In genomic region chr20:25862967-25863530, GRCh38 we compare ENCODE assay signal across 8 cellular contexts.
DNase-seq lines count a peak whose midpoint lies in the region; ATAC-seq and TF ChIP-seq lines count a peak whose summit lies in the region.
"Not testable (repeated sequence)": the region's sequence is repeated elsewhere in the genome, so short reads cannot be mapped to it uniquely, and the experiment has no call there.

No MANE protein-coding gene starts in this region.

- H3K56ac ChIP-seq in H9 (ENCODE audit: insufficient read length, low read depth, low read length): not testable (repeated sequence)

- intact Hi-C loops in natural killer cell (cut with micrococcal nuclease): not testable (repeated sequence)

- H2BK15ac ChIP-seq in H9 (ENCODE audit: low read depth, low read length): not testable (repeated sequence)

- H3K4me1 Mint-ChIP-seq in H9: peaks cover 14 to 25% of the 10 kb centered on the region in 2 experiments
- H3K4me1 Mint-ChIP-seq in natural killer cell: peaks cover 58 to 92% of the 10 kb centered on the region in 2 donors

- not testable (repeated sequence) for H3K4ac ChIP-seq in H9 (ENCODE audit: low read depth, low read length)

- peak overlapping the region; percentile 64 to 74 for H3K4me3 Mint-ChIP-seq in H9
- H3K4me3 Mint-ChIP-seq in natural killer cell: peak overlapping the region; percentile 85

- not testable (repeated sequence) for H3K18ac ChIP-seq in H9 (ENCODE audit: insufficient read length, low read depth, low read length)

- TF ChIP-seq CTCF in H9 (conservative IDR thresholded peaks at IDR 0.05); foreskin fibroblast (IDR thresholded peaks at IDR 0.05; ENCODE audit: low read depth, low read length); natural killer cell (IDR thresholded peaks at IDR 0.05): not testable (repeated sequence)

- not testable (repeated sequence) for H3K14ac ChIP-seq in H9 (ENCODE audit: insufficient read depth, low read length)

- H3K23me2 ChIP-seq in H9 (ENCODE audit: insufficient read length, low read depth, low read length, poor library complexity, severe bottlenecking): not testable (repeated sequence)

- H4K8ac ChIP-seq in H9 (replicated peaks; ENCODE audit: insufficient read length, low read depth, low read length): not testable (repeated sequence)

- H3K4me2 ChIP-seq in H9 (ENCODE audit: insufficient read depth, insufficient read length, low read length): peak overlapping the region; percentile 47

- not testable (repeated sequence) for H2BK5ac ChIP-seq in H9 (ENCODE audit: insufficient read length, low read length)

- not testable (repeated sequence) for H4K5ac ChIP-seq in H9 (ENCODE audit: insufficient read length, low read depth, low read length)

- H3K36me3 Mint-ChIP-seq in H9 (ENCODE audit: insufficient read depth in 1 of 3, low read depth in 3 of 3); natural killer cell: not testable (repeated sequence)

- H4K20me1 ChIP-seq in H9 (ENCODE audit: control insufficient read depth, insufficient read depth, insufficient read length): not testable (repeated sequence)

- not testable (repeated sequence) for H2BK120ac ChIP-seq in H9 (ENCODE audit: low read depth, low read length, poor library complexity, severe bottlenecking)

- H2BK20ac ChIP-seq in H9 (ENCODE audit: low read depth, low read length, poor library complexity, severe bottlenecking): not testable (repeated sequence)

- DNase-seq in DMS 273 (lab: John Stamatoyannopoulos, UW; ENCODE audit: unreplicated experiment): peak; percentile 95
- DNase-seq in H9: peak; percentile 89
- peak; percentile 83 for DNase-seq in NCI-H1436 (lab: John Stamatoyannopoulos, UW)
- peak; percentile 41 for DNase-seq in SKM-1 treated with dmso at 0.1 percent for 144 hours (lab: John Stamatoyannopoulos, UW; ENCODE audit: unreplicated experiment)
- DNase-seq in activated naive CD4-positive, alpha-beta T cell treated with Interleukin-2 at 50 U/mL for 16 hours: peak; percentile 79
- DNase-seq in foreskin fibroblast: peak; percentile 74 to 93
- peak; percentile 79 for DNase-seq in natural killer cell
- peak; percentile 34 to 62 for DNase-seq in stimulated activated CD8-positive, alpha-beta memory T cell treated with anti-CD3 and anti-CD28 coated beads, Interleukin-7, amount 100 ng/mL, for 1 hour (ENCODE audit: low read depth in 2 of 2)

- peaks cover 5 to 15% of the 10 kb centered on the region in 2 experiments for H3K9me3 Mint-ChIP-seq in H9
- H3K9me3 Mint-ChIP-seq in natural killer cell: not testable (repeated sequence)

- H2BK12ac ChIP-seq in H9 (ENCODE audit: insufficient read length, low read depth, low read length): not testable (repeated sequence)

- not testable (repeated sequence) for H3K79me1 ChIP-seq in H9 (ENCODE audit: insufficient read depth, low read depth, low read length, poor library complexity, severe bottlenecking)

- WGBS in H9 (ENCODE audit: extremely low coverage, insufficient read length, low lambda C conversion rate): no CpG with 5 or more reads among the region's 53 CpGs

- not testable (repeated sequence) for H2AFZ ChIP-seq in H9 (ENCODE audit: low read length)

- H4K91ac ChIP-seq in H9 (ENCODE audit: insufficient read length, low read depth, low read length): not testable (repeated sequence)

- H3K27me3 ChIP-seq in H9 (ENCODE audit: insufficient read depth, low read length): peaks cover 42% of the 10 kb centered on the region

- H3T11ph ChIP-seq in H9 (ENCODE audit: low read length): not testable (repeated sequence)

- H3K23ac ChIP-seq in H9 (ENCODE audit: insufficient read length, low read depth, low read length): not testable (repeated sequence)

- H2AK5ac ChIP-seq in H9 (ENCODE audit: insufficient read length, low read length): not testable (repeated sequence)

- not testable (repeated sequence) for H3K79me2 ChIP-seq in H9 (ENCODE audit: insufficient read depth, low read length)

- not testable (repeated sequence) for H3K27ac Mint-ChIP-seq in H9
- peak overlapping the region; percentile 35 to 85 for H3K27ac Mint-ChIP-seq in natural killer cell

- H3K27ac ChIP-seq in H9 (ENCODE audit: insufficient read length, low read depth, low read length): not testable (repeated sequence)

- H3K9me3 ChIP-seq in H9 (ENCODE audit: control insufficient read depth, low read depth, low read length): not testable (repeated sequence)

- H3K27me3 Mint-ChIP-seq in H9 (ENCODE audit: low read depth) (peaks cover 99% of the 10 kb centered on the region), natural killer cell (ENCODE audit: low read depth in 2 of 2) (peaks cover 55 to 66% of the 10 kb centered on the region in 2 donors)

- peak in 2 of 3 donors; percentile 31 to 48 for ATAC-seq in natural killer cell

- H3K4me3 ChIP-seq in foreskin fibroblast (ENCODE audit: low read depth in 1 of 2, low read length in 2 of 2): peak overlapping the region; percentile 40 to 43

- H3K9ac ChIP-seq in H9 (ENCODE audit: extremely low read depth, insufficient read length, low read length): not testable (repeated sequence)

- H3K4me1 ChIP-seq in H9 (ENCODE audit: insufficient read depth, low read length): not testable (repeated sequence)

Comparison
In these comparisons a context has a peak if more than half of its experiments do, and no peak if none do; other contexts are left out.
1. DNase-seq: peak in every context shown above with its lines; median percentile 95 in DMS 273; 89 in H9; 84 in foreskin fibroblast; 83 in NCI-H1436; 79 in activated naive CD4-positive, alpha-beta T cell treated with Interleukin-2 at 50 U/mL for 16 hours; 79 in natural killer cell; 48 in stimulated activated CD8-positive, alpha-beta memory T cell treated with anti-CD3 and anti-CD28 coated beads, Interleukin-7, amount 100 ng/mL, for 1 hour; 41 in SKM-1 treated with dmso at 0.1 percent for 144 hours.